Comparison of ENCODE assay signal across 23 cellular contexts in the genomic region with DNA sequence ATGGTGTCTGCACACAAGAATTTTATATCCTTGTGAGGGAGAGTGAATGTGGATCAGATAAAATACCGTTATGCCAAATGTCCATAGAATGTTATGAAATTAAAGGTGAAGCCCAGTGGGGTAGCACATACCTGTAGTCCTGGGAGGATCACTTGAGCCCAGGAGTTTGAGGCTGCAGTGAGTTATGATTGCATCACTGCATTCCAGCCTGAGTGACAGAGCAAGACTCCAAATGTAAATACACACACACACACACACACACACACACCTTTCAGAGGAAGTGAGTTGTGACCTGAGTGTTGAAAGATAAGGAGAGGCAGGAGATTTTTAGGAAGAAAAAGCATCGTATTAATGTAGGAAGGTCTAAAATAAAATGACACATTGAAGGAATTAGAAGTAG. TPM values are rescaled to one million over a fixed set of nuclear protein-coding genes. Genes with fewer than 3 reads are reported as not detected.
DNase-seq lines count a peak whose midpoint lies in the region; ATAC-seq and TF ChIP-seq lines count a peak whose summit lies in the region.
"Had no signal": no experiment of that assay in that cellular context is flagged by ENCODE, and none has a peak within 500 bp of the region (broad histone marks: within the 10 kb centered on the region; RNA-seq: fewer than 3 reads in every experiment).

No MANE protein-coding gene starts in this region.

- POLR2A ChIA-PET in Caco-2 (lab: Charles Lee) = no interaction called here

- H3K36me3 ChIP-seq in Caco-2 (ENCODE audit: control insufficient read depth, insufficient read depth, low read length) = no peaks in the 10 kb centered on the region; the same call in 1 of the 2 replicates
- H3K36me3 ChIP-seq: BE2C had no signal

- no peak for TF ChIP-seq CTCF in Caco-2 (IDR thresholded peaks at IDR 0.05; ENCODE audit: insufficient read depth in 1 of 2, low read depth in 1 of 2, low read length in 1 of 2, severe bottlenecking in 1 of 2, unreplicated experiment in 1 of 2)
- no peak for TF ChIP-seq CTCF in endothelial cell (IDR thresholded peaks at IDR 0.05; ENCODE audit: unreplicated experiment)

- H3K4me1 Mint-ChIP-seq in Caco-2 (ENCODE audit: low read depth, unreplicated experiment) (peaks cover 7% of the 10 kb centered on the region), endothelial cell (ENCODE audit: unreplicated experiment) (no peaks in the 10 kb centered on the region)
- H3K4me1 Mint-ChIP-seq: endodermal cell, mesothelial cell of epicardium had no signal

- TF ChIP-seq EP300 in Ishikawa (IDR thresholded peaks at IDR 0.05; ENCODE audit: borderline replicate concordance) = no peak

- no peak for ATAC-seq in HG02678 (IDR thresholded peaks at IDR 0.05; ENCODE audit: unreplicated experiment)
- ATAC-seq: activated CD8-positive, alpha-beta T cell treated with anti-CD3 and anti-CD28 coated beads, Interleukin-2, amount 10 ng/mL, durations not matched to agents 7 days and 5 days; natural killer cell treated with Interleukin-12 subunit alpha and Interleukin-12 subunit beta and Interleukin-15 and Interleukin-18, amount 100 ng/mL, for 72 hours; pancreas; sciatic nerve had no signal

- H3K36me3 Mint-ChIP-seq in Caco-2 (ENCODE audit: insufficient read depth, unreplicated experiment) (peaks cover 30% of the 10 kb centered on the region), endothelial cell (ENCODE audit: low read depth, unreplicated experiment) (peaks cover 15% of the 10 kb centered on the region)

- CTCF ChIA-PET in Caco-2 (lab: Charles Lee) = no interaction called here

- peak; percentile 65 for DNase-seq in Caco-2
- no peak for DNase-seq in endothelial cell (ENCODE audit: low spot score)
- DNase-seq in kidney tubule cell (ENCODE audit: low spot score) = peak; percentile 80
- no peak for DNase-seq in activated T-cell treated with anti-CD3 and anti-CD28 coated beads for 4 hours
- no peak for DNase-seq in HPDE6-E6E7 (ENCODE audit: extremely low spot score)
- DNase-seq in NCI-H2029 (lab: John Stamatoyannopoulos, UW) = no peak
- DNase-seq: activated CD8-positive, alpha-beta T cell treated with anti-CD3 and anti-CD28 coated beads, Interleukin-2, amount 10 ng/mL, durations not matched to agents 7 days and 5 days; activated naive CD4-positive, alpha-beta T cell treated with anti-CD3 and anti-CD28 coated beads for 36 hours; activated T-cell treated with anti-CD3 and anti-CD28 coated beads, Interleukin-2, amount 50 U/mL, for 48 hours; anterior cingulate cortex; BE2C; endodermal cell; GDM1; hypothalamus; islet precursor cell; NCI-H526; pancreas; T1000 had no signal

- H3K4me1 ChIP-seq in Caco-2 = peaks cover 5% of the 10 kb centered on the region
- H3K4me1 ChIP-seq: BE2C, pancreas had no signal

- H3K27ac Mint-ChIP-seq in Caco-2 (ENCODE audit: unreplicated experiment) (peak overlapping the region; percentile 53), endothelial cell (ENCODE audit: unreplicated experiment) (no peak overlapping the region)
- H3K27ac Mint-ChIP-seq: activated CD8-positive, alpha-beta T cell treated with anti-CD3 and anti-CD28 coated beads, Interleukin-2, amount 10 ng/mL, durations not matched to agents 7 days and 5 days; activated naive CD4-positive, alpha-beta T cell treated with anti-CD3 and anti-CD28 coated beads for 36 hours; endodermal cell; mesothelial cell of epicardium; natural killer cell treated with Interleukin-12 subunit alpha and Interleukin-12 subunit beta and Interleukin-15 and Interleukin-18, amount 100 ng/mL, for 72 hours had no signal

- H3K9me3 Mint-ChIP-seq in Caco-2 (ENCODE audit: unreplicated experiment) = no peaks in the 10 kb centered on the region
- H3K9me3 Mint-ChIP-seq in endothelial cell (ENCODE audit: unreplicated experiment) = no peaks in the 10 kb centered on the region
- H3K9me3 Mint-ChIP-seq: activated naive CD4-positive, alpha-beta T cell treated with anti-CD3 and anti-CD28 coated beads for 36 hours; endodermal cell; mesothelial cell of epicardium; natural killer cell treated with Interleukin-12 subunit alpha and Interleukin-12 subunit beta and Interleukin-15 and Interleukin-18, amount 100 ng/mL, for 72 hours had no signal

- H3K27me3 ChIP-seq in Caco-2 (replicated peaks; ENCODE audit: control insufficient read depth, insufficient read depth, low read length) = no peaks in the 10 kb centered on the region
- H3K27me3 ChIP-seq: BE2C, pancreas had no signal

- H3K27me3 Mint-ChIP-seq in Caco-2 (ENCODE audit: insufficient read depth, unreplicated experiment) (no peaks in the 10 kb centered on the region), endothelial cell (ENCODE audit: unreplicated experiment) (no peaks in the 10 kb centered on the region)
- H3K27me3 Mint-ChIP-seq: natural killer cell treated with Interleukin-12 subunit alpha and Interleukin-12 subunit beta and Interleukin-15 and Interleukin-18, amount 100 ng/mL, for 72 hours had no signal

- H3K4me3 ChIP-seq in Caco-2 (ENCODE audit: low read depth, low read length) = no peak overlapping the region
- H3K4me3 ChIP-seq: pancreas had no signal

- H3K9me3 ChIP-seq in Caco-2 = no peaks in the 10 kb centered on the region
- H3K9me3 ChIP-seq: BE2C, pancreas had no signal

- intact Hi-C loops in Caco-2 (cut with micrococcal nuclease; ENCODE audit: unreplicated experiment) = no loop called here

- H3K4me3 Mint-ChIP-seq in Caco-2 (ENCODE audit: unreplicated experiment) (no peak overlapping the region), endothelial cell (ENCODE audit: unreplicated experiment) (peak overlapping the region; percentile 29)
- H3K4me3 Mint-ChIP-seq: activated CD8-positive, alpha-beta T cell treated with anti-CD3 and anti-CD28 coated beads, Interleukin-2, amount 10 ng/mL, durations not matched to agents 7 days and 5 days; activated naive CD4-positive, alpha-beta T cell treated with anti-CD3 and anti-CD28 coated beads for 36 hours; endodermal cell; mesothelial cell of epicardium; natural killer cell treated with Interleukin-12 subunit alpha and Interleukin-12 subunit beta and Interleukin-15 and Interleukin-18, amount 100 ng/mL, for 72 hours had no signal

- no peak for TF ChIP-seq RAD21 in Ishikawa (IDR thresholded peaks at IDR 0.05; ENCODE audit: low read depth)

- no TSS peak for BruUV-seq in Caco-2 (replicated peaks; lab: Mats Ljungman, UMichigan)

TF ChIP-seq in Ishikawa, 13 proteins besides CTCF, POLR2A, EP300 and RAD21:
- TF ChIP-seq ZBTB7A (IDR thresholded peaks at IDR 0.05; ENCODE audit: low read depth) = no peak
- TF ChIP-seq EGR1 (IDR thresholded peaks at IDR 0.05) = no peak
- TF ChIP-seq TEAD4 (IDR thresholded peaks at IDR 0.05) = peak; percentile 72; the same call in 1 of the 2 replicates
- TF ChIP-seq, protein P1, sequence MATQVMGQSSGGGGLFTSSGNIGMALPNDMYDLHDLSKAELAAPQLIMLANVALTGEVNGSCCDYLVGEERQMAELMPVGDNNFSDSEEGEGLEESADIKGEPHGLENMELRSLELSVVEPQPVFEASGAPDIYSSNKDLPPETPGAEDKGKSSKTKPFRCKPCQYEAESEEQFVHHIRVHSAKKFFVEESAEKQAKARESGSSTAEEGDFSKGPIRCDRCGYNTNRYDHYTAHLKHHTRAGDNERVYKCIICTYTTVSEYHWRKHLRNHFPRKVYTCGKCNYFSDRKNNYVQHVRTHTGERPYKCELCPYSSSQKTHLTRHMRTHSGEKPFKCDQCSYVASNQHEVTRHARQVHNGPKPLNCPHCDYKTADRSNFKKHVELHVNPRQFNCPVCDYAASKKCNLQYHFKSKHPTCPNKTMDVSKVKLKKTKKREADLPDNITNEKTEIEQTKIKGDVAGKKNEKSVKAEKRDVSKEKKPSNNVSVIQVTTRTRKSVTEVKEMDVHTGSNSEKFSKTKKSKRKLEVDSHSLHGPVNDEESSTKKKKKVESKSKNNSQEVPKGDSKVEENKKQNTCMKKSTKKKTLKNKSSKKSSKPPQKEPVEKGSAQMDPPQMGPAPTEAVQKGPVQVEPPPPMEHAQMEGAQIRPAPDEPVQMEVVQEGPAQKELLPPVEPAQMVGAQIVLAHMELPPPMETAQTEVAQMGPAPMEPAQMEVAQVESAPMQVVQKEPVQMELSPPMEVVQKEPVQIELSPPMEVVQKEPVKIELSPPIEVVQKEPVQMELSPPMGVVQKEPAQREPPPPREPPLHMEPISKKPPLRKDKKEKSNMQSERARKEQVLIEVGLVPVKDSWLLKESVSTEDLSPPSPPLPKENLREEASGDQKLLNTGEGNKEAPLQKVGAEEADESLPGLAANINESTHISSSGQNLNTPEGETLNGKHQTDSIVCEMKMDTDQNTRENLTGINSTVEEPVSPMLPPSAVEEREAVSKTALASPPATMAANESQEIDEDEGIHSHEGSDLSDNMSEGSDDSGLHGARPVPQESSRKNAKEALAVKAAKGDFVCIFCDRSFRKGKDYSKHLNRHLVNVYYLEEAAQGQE (IDR thresholded peaks at IDR 0.05; ENCODE audit: low read depth) = no peak
- no peak for TF ChIP-seq YY1 (IDR thresholded peaks at IDR 0.05; ENCODE audit: low read depth)
- TF ChIP-seq, protein P2, sequence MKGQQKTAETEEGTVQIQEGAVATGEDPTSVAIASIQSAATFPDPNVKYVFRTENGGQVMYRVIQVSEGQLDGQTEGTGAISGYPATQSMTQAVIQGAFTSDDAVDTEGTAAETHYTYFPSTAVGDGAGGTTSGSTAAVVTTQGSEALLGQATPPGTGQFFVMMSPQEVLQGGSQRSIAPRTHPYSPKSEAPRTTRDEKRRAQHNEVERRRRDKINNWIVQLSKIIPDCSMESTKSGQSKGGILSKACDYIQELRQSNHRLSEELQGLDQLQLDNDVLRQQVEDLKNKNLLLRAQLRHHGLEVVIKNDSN (IDR thresholded peaks at IDR 0.05) = no peak
- peak; percentile 79 for TF ChIP-seq CEBPB (IDR thresholded peaks at IDR 0.05)

RNA-seq across cellular contexts. Expression of a gene that starts 28.1 kb away (rescaled TPM):
- total RNA-seq in Caco-2 (2022) (2.3 and 2.4 TPM in 2 replicates), endothelial cell (ENCODE audit: unreplicated experiment) (0.18 TPM)
- total RNA-seq: mesothelial cell of epicardium, pancreas had no signal

Comparison
In these comparisons a context has a peak if more than half of its experiments do, and no peak if none do; other contexts are left out.
1. DNase-seq: peak in Caco-2 (2 of 2) and kidney tubule cell (single experiment); none in endothelial cell (single experiment), activated T-cell treated with anti-CD3 and anti-CD28 coated beads for 4 hours (single experiment), HPDE6-E6E7 (single experiment) and NCI-H2029 (single experiment).